In the genomic region with DNA sequence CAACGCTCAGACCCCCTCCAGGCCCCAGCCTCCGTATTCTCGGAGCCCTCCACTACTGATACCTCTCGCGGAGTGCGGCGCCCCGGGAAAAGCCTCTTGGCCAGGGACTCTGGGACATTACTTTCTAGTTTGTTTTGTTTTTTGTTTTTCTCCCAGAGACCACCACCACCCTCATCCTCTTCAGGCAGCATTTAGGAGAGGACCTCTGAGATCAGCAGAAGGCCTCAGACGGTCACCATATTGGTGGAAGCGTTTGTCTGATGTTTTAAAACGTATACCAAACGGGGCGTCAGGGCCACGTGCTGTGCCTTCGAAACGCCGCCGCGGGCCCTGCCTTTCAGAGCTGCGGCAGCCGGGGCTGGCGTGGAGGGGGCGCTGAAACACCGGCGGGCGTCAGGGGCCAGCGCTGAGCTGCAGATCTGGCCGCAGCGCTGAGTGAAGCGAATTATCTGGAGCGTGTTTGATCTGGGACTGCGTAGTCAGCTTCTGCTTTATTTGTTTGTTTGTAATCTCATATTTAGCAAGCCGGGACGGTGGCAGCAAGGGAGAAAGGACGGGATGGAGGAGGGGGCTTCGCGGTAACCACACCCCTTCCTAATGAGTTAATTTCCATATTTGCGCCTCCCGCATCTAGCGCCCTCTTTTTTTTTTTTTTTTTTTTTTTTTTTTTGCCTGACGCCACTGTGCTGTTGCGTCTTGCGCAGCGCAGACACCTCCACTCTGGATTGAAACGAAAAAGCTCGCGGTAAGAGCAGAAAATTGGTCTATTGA, we compare ENCODE assay signal across 11 cellular contexts. TPM values are rescaled to one million over a fixed set of nuclear protein-coding genes. Genes with fewer than 3 reads are reported as not detected.
DNase-seq lines count a peak whose midpoint lies in the region; ATAC-seq, FAIRE-seq and TF ChIP-seq lines count a peak whose summit lies in the region.
"Had no signal": no experiment of that assay in that cellular context is flagged by ENCODE, and none has a peak within 500 bp of the region (broad histone marks: within the 10 kb centered on the region; RNA-seq: fewer than 3 reads in every experiment).

No MANE protein-coding gene starts in this region.

- ATAC-seq in GM19397 (IDR thresholded peaks at IDR 0.05; ENCODE audit: unreplicated experiment): no peak

- peak overlapping the region; percentile 69 for H3K27ac Mint-ChIP-seq in activated CD4-positive, alpha-beta T cell treated with anti-CD3 and anti-CD28 coated beads, Interleukin-2, amount 10 ng/mL, durations not matched to agents 7 days and 5 days
- H3K27ac Mint-ChIP-seq in activated T-helper 1 cell treated with anti-CD3 and anti-CD28 coated beads, Interleukin-12 subunit alpha, Interleukin-12 subunit beta, Interleukin-2, Interleukin-4 antibody, amounts not matched to agents 30 ng/mL and 10 ng/mL and 1 ng/mL, durations not matched to agents 14 hours and 24 hours and 36 hours: no peak overlapping the region

- no peaks in the 10 kb centered on the region for H3K36me3 Mint-ChIP-seq in activated CD4-positive, alpha-beta T cell treated with anti-CD3 and anti-CD28 coated beads, Interleukin-2, amount 10 ng/mL, durations not matched to agents 7 days and 5 days (ENCODE audit: low read depth)
- peaks cover 2% of the 10 kb centered on the region for H3K36me3 Mint-ChIP-seq in activated T-helper 1 cell treated with anti-CD3 and anti-CD28 coated beads, Interleukin-12 subunit alpha, Interleukin-12 subunit beta, Interleukin-2, Interleukin-4 antibody, amounts not matched to agents 30 ng/mL and 10 ng/mL and 1 ng/mL, durations not matched to agents 14 hours and 24 hours and 36 hours (ENCODE audit: low read depth)

- H3K4me3 ChIP-seq in subcutaneous abdominal adipose tissue (ENCODE audit: low read depth in 1 of 5, low read length in 5 of 5) (peak overlapping the region in 4 of 5 donors; percentile 30 to 62 (median 54)), kidney (ENCODE audit: low read length in 2 of 2) (peak overlapping the region in 1 of 2 donors; percentile 42)

- TF ChIP-seq CTCF in kidney (IDR thresholded peaks at IDR 0.05; ENCODE audit: borderline replicate concordance, extremely low read depth, insufficient read depth): no peak

- H3K27me3 Mint-ChIP-seq in activated CD4-positive, alpha-beta T cell treated with anti-CD3 and anti-CD28 coated beads, Interleukin-2, amount 10 ng/mL, durations not matched to agents 7 days and 5 days: peaks cover 91% of the 10 kb centered on the region
- H3K27me3 Mint-ChIP-seq in activated T-helper 1 cell treated with anti-CD3 and anti-CD28 coated beads, Interleukin-12 subunit alpha, Interleukin-12 subunit beta, Interleukin-2, Interleukin-4 antibody, amounts not matched to agents 30 ng/mL and 10 ng/mL and 1 ng/mL, durations not matched to agents 14 hours and 24 hours and 36 hours (ENCODE audit: insufficient read depth): peaks cover 74% of the 10 kb centered on the region

- peaks cover 7% of the 10 kb centered on the region for H3K9me3 Mint-ChIP-seq in activated CD4-positive, alpha-beta T cell treated with anti-CD3 and anti-CD28 coated beads, Interleukin-2, amount 10 ng/mL, durations not matched to agents 7 days and 5 days
- H3K9me3 Mint-ChIP-seq in activated T-helper 1 cell treated with anti-CD3 and anti-CD28 coated beads, Interleukin-12 subunit alpha, Interleukin-12 subunit beta, Interleukin-2, Interleukin-4 antibody, amounts not matched to agents 30 ng/mL and 10 ng/mL and 1 ng/mL, durations not matched to agents 14 hours and 24 hours and 36 hours: peaks cover 4% of the 10 kb centered on the region

- H3K4me3 Mint-ChIP-seq in activated CD4-positive, alpha-beta T cell treated with anti-CD3 and anti-CD28 coated beads, Interleukin-2, amount 10 ng/mL, durations not matched to agents 7 days and 5 days: peak overlapping the region; percentile 61
- peak overlapping the region; percentile 51 for H3K4me3 Mint-ChIP-seq in activated T-helper 1 cell treated with anti-CD3 and anti-CD28 coated beads, Interleukin-12 subunit alpha, Interleukin-12 subunit beta, Interleukin-2, Interleukin-4 antibody, amounts not matched to agents 30 ng/mL and 10 ng/mL and 1 ng/mL, durations not matched to agents 14 hours and 24 hours and 36 hours

- POLR2A ChIA-PET in activated CD4-positive, alpha-beta T cell treated with anti-CD3 and anti-CD28 coated beads, Interleukin-2, amount 10 ng/mL, durations not matched to agents 7 days and 5 days (lab: Charles Lee): no interaction called here

- intact Hi-C loops in activated T-helper 1 cell treated with anti-CD3 and anti-CD28 coated beads, Interleukin-12 subunit alpha, Interleukin-12 subunit beta, Interleukin-2, Interleukin-4 antibody, amounts not matched to agents 30 ng/mL and 10 ng/mL and 1 ng/mL, durations not matched to agents 14 hours and 24 hours and 36 hours (cut with micrococcal nuclease): loop anchor here (1.0 to 5.0 kb wide), 3 partner anchors 26 to 956 kb away; no protein-coding TSS in a partner anchor
- intact Hi-C loops in kidney (cut with DNase I): no loop called here

- H3K9me3 ChIP-seq in subcutaneous abdominal adipose tissue (ENCODE audit: control insufficient read depth in 5 of 5, low read length in 5 of 5): peaks cover 0 to 5% (median 0%) of the 10 kb centered on the region in 5 donors
- H3K9me3 ChIP-seq in kidney (ENCODE audit: control insufficient read depth in 1 of 2, low read length in 2 of 2): no peaks in the 10 kb centered on the region

- peaks cover 73 to 97% (median 81%) of the 10 kb centered on the region in 5 donors for H3K27me3 ChIP-seq in subcutaneous abdominal adipose tissue (ENCODE audit: control insufficient read depth in 5 of 5, insufficient read depth in 4 of 5, low read length in 5 of 5)

- CTCF ChIA-PET in activated CD4-positive, alpha-beta T cell treated with anti-CD3 and anti-CD28 coated beads, Interleukin-2, amount 10 ng/mL, durations not matched to agents 7 days and 5 days (lab: Charles Lee): interaction anchor here (0.7 kb wide), 1 partner anchor 25 kb away, joined by 3 read pairs; no protein-coding TSS in a partner anchor

- no peak for FAIRE-seq in kidney (lab: Jason Lieb, UNC)

- no peaks in the 10 kb centered on the region for H3K36me3 ChIP-seq in subcutaneous abdominal adipose tissue (ENCODE audit: control insufficient read depth in 5 of 5, insufficient read depth in 5 of 5, low read length in 5 of 5)
- no peaks in the 10 kb centered on the region for H3K36me3 ChIP-seq in kidney (ENCODE audit: control insufficient read depth in 1 of 2, insufficient read depth in 2 of 2, low read length in 2 of 2)

- H3K27ac ChIP-seq in subcutaneous abdominal adipose tissue (ENCODE audit: low read depth, low read length) (no peak overlapping the region), kidney (ENCODE audit: low read depth in 2 of 2, low read length in 2 of 2) (no peak overlapping the region)
- H3K27ac ChIP-seq: C4-2B, epithelial cell of prostate, KMS-11 had no signal

- DNase-seq in activated CD4-positive, alpha-beta T cell treated with anti-CD3 and anti-CD28 coated beads, Interleukin-2, amount 10 ng/mL, durations not matched to agents 7 days and 5 days: no peak
- no peak for DNase-seq in activated CD4-positive, alpha-beta T cell treated with anti-CD3 and anti-CD28 coated beads for 48 hours
- DNase-seq in activated T-helper 1 cell treated with anti-CD3 and anti-CD28 coated beads, Interleukin-12 subunit alpha, Interleukin-12 subunit beta, Interleukin-2, Interleukin-4 antibody, amounts not matched to agents 30 ng/mL and 10 ng/mL and 1 ng/mL, durations not matched to agents 14 hours and 24 hours and 36 hours (ENCODE audit: low spot score): no peak
- DNase-seq in iPS-NIHi7 (ENCODE audit: extremely low spot score) (peak; percentile 70), NCI-H446 (lab: John Stamatoyannopoulos, UW) (no peak), kidney (no peak)

- H3K4me1 Mint-ChIP-seq in activated CD4-positive, alpha-beta T cell treated with anti-CD3 and anti-CD28 coated beads, Interleukin-2, amount 10 ng/mL, durations not matched to agents 7 days and 5 days: peaks cover 10% of the 10 kb centered on the region
- peaks cover 10% of the 10 kb centered on the region for H3K4me1 Mint-ChIP-seq in activated T-helper 1 cell treated with anti-CD3 and anti-CD28 coated beads, Interleukin-12 subunit alpha, Interleukin-12 subunit beta, Interleukin-2, Interleukin-4 antibody, amounts not matched to agents 30 ng/mL and 10 ng/mL and 1 ng/mL, durations not matched to agents 14 hours and 24 hours and 36 hours (ENCODE audit: low read depth)

- H3K9ac ChIP-seq in subcutaneous abdominal adipose tissue (ENCODE audit: low read length in 5 of 5) (no peak overlapping the region), kidney (ENCODE audit: low read length in 2 of 2) (no peak overlapping the region)
- H3K9ac ChIP-seq: KMS-11 had no signal

- H3K4me1 ChIP-seq in subcutaneous abdominal adipose tissue (ENCODE audit: control insufficient read depth in 5 of 5, insufficient read depth in 5 of 5, low read length in 5 of 5): peaks cover 0 to 18% (median 16%) of the 10 kb centered on the region in 5 donors
- peaks cover 0 to 4% of the 10 kb centered on the region in 2 donors for H3K4me1 ChIP-seq in kidney (ENCODE audit: control insufficient read depth in 1 of 2, insufficient read depth in 1 of 2, low read depth in 1 of 2, low read length in 2 of 2)

RNA-seq across cellular contexts. Expression of gene SOX2, which starts 14.8 kb away (rescaled TPM):
- not detected for total RNA-seq in activated CD4-positive, alpha-beta T cell treated with anti-CD3 and anti-CD28 coated beads, Interleukin-2, amount 10 ng/mL, durations not matched to agents 7 days and 5 days
- 0.07 and 0.10 TPM in 2 replicates for total RNA-seq in activated T-helper 1 cell treated with anti-CD3 and anti-CD28 coated beads, Interleukin-12 subunit alpha, Interleukin-12 subunit beta, Interleukin-2, Interleukin-4 antibody, amounts not matched to agents 30 ng/mL and 10 ng/mL and 1 ng/mL, durations not matched to agents 14 hours and 24 hours and 36 hours
- 0.13 TPM for total RNA-seq in kidney
- not detected for polyA plus RNA-seq in kidney (ENCODE audit: insufficient read depth, low read depth, low replicate concordance)
